14 cellular contexts compared by ENCODE assay signal in the genomic region with DNA sequence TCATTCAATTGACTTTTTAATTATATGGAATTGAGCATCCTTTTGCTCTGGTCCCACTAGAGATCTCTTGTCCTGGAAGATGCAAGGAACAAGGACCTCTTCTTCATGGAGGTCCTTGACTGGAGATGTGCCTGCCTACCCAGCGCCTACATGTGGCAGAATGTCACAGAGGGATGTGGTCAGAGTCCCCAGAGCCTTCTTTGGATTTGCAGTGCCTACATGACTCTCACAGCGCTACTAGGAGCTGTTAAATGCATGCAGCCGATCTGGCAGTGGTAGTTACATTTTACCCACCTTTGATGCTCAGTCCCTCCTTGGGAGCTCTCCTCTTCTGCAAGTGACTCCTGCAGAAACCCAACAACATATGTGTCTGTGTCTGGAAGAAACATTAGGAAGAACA. TPM values are rescaled to one million over a fixed set of nuclear protein-coding genes. Genes with fewer than 3 reads are reported as not detected.
DNase-seq lines count a peak whose midpoint lies in the region; ATAC-seq and TF ChIP-seq lines count a peak whose summit lies in the region.
"Had no signal": no experiment of that assay in that cellular context is flagged by ENCODE, and none has a peak within 500 bp of the region (broad histone marks: within the 10 kb centered on the region; RNA-seq: fewer than 3 reads in every experiment).

No MANE protein-coding gene starts in this region.

- DNase-seq in NAMALWA (ENCODE audit: low spot score): peak; percentile 19
- DNase-seq in activated B cell treated with CpG ODN at 0.5 μM for 24 hours: no peak
- no peak for DNase-seq in stimulated activated naive B cell treated with anti-CD40 and anti-IgM and Interleukin-4, amounts not matched to agents 10 μg/mL and 1 μg/mL and 100 μg/mL, for 72 hours
- DNase-seq in NCI-H187 treated with DMSO at 0.1 percent for 48 hours (lab: John Stamatoyannopoulos, UW): no peak
- DNase-seq: C1 segment of cervical spinal cord; CD4-positive, alpha-beta T cell; DMS79; EL; GM23248 had no signal

- no peaks in the 10 kb centered on the region for H3K9me3 Mint-ChIP-seq in activated B cell treated with CpG ODN at 0.5 μM for 24 hours
- no peaks in the 10 kb centered on the region for H3K9me3 Mint-ChIP-seq in nephron
- peaks cover 0 to 3% of the 10 kb centered on the region in 2 donors for H3K9me3 Mint-ChIP-seq in stimulated activated naive B cell treated with anti-CD40 and anti-IgM and Interleukin-4, amounts not matched to agents 10 μg/mL and 1 μg/mL and 100 μg/mL, for 72 hours
- H3K9me3 Mint-ChIP-seq: CD4-positive, alpha-beta T cell; IgD-negative memory B cell had no signal

- TF ChIP-seq CTCF in activated B cell treated with CpG ODN at 0.5 μM for 24 hours (IDR thresholded peaks at IDR 0.05): no peak
- no peak for TF ChIP-seq CTCF in nephron (IDR thresholded peaks at IDR 0.05; ENCODE audit: unreplicated experiment in 3 of 3)

- CTCF ChIA-PET in activated B cell treated with CpG ODN at 0.5 μM for 24 hours (lab: Charles Lee): no interaction called here

- H3K27ac Mint-ChIP-seq in activated B cell treated with CpG ODN at 0.5 μM for 24 hours (no peak overlapping the region), nephron (peak overlapping the region in 2 of 3 experiments; percentile 23 to 37)
- peak overlapping the region; percentile 76 for H3K27ac Mint-ChIP-seq in stimulated activated naive B cell treated with anti-CD40 and anti-IgM and Interleukin-4, amounts not matched to agents 10 μg/mL and 1 μg/mL and 100 μg/mL, for 72 hours
- H3K27ac Mint-ChIP-seq: B cell; CD4-positive, alpha-beta T cell; IgD-negative memory B cell had no signal

- H3K4me1 Mint-ChIP-seq in activated B cell treated with CpG ODN at 0.5 μM for 24 hours: peaks cover 40% of the 10 kb centered on the region
- H3K4me1 Mint-ChIP-seq in nephron: peaks cover 67% of the 10 kb centered on the region
- peaks cover 52 to 78% of the 10 kb centered on the region in 2 donors for H3K4me1 Mint-ChIP-seq in stimulated activated naive B cell treated with anti-CD40 and anti-IgM and Interleukin-4, amounts not matched to agents 10 μg/mL and 1 μg/mL and 100 μg/mL, for 72 hours

- intact Hi-C loops in activated B cell treated with CpG ODN at 0.5 μM for 24 hours (cut with micrococcal nuclease): no loop called here

- H3K36me3 Mint-ChIP-seq in activated B cell treated with CpG ODN at 0.5 μM for 24 hours (ENCODE audit: low read depth) (no peaks in the 10 kb centered on the region), nephron (ENCODE audit: low read depth) (no peaks in the 10 kb centered on the region)
- H3K36me3 Mint-ChIP-seq in stimulated activated naive B cell treated with anti-CD40 and anti-IgM and Interleukin-4, amounts not matched to agents 10 μg/mL and 1 μg/mL and 100 μg/mL, for 72 hours: peaks cover 0 to 2% of the 10 kb centered on the region in 2 donors
- H3K36me3 Mint-ChIP-seq: IgD-negative memory B cell had no signal

- ATAC-seq in activated B cell treated with CpG ODN at 0.5 μM for 24 hours (ENCODE audit: low read depth) (peak; percentile 41), GM21447 (IDR thresholded peaks at IDR 0.05; ENCODE audit: unreplicated experiment) (no peak), HG03460 (IDR thresholded peaks at IDR 0.05; ENCODE audit: unreplicated experiment) (no peak)
- ATAC-seq in stimulated activated naive B cell treated with anti-CD40 and anti-IgM and Interleukin-4, amounts not matched to agents 10 μg/mL and 1 μg/mL and 100 μg/mL, for 72 hours (replicated peaks): peak; percentile 49 to 53

- H3K27me3 Mint-ChIP-seq in activated B cell treated with CpG ODN at 0.5 μM for 24 hours (no peaks in the 10 kb centered on the region), nephron (ENCODE audit: low read depth) (no peaks in the 10 kb centered on the region)
- H3K27me3 Mint-ChIP-seq in stimulated activated naive B cell treated with anti-CD40 and anti-IgM and Interleukin-4, amounts not matched to agents 10 μg/mL and 1 μg/mL and 100 μg/mL, for 72 hours: peaks cover 0 to 4% of the 10 kb centered on the region in 2 donors
- H3K27me3 Mint-ChIP-seq: B cell; CD4-positive, alpha-beta T cell; IgD-negative memory B cell had no signal

- H3K4me3 Mint-ChIP-seq in activated B cell treated with CpG ODN at 0.5 μM for 24 hours: no peak overlapping the region
- no peak overlapping the region for H3K4me3 Mint-ChIP-seq in nephron
- no peak overlapping the region for H3K4me3 Mint-ChIP-seq in stimulated activated naive B cell treated with anti-CD40 and anti-IgM and Interleukin-4, amounts not matched to agents 10 μg/mL and 1 μg/mL and 100 μg/mL, for 72 hours
- H3K4me3 Mint-ChIP-seq: B cell; CD4-positive, alpha-beta T cell; IgD-negative memory B cell had no signal

- POLR2A ChIA-PET in activated B cell treated with CpG ODN at 0.5 μM for 24 hours (lab: Charles Lee): interaction anchor here (1.0 kb wide), 2 partner anchors 178 to 219 kb away, joined by 3 read pairs; no protein-coding TSS in a partner anchor

RNA-seq across cellular contexts. Expression of a gene that starts 51.9 kb away (rescaled TPM):
- 1.4 and 2.0 TPM in 2 replicates for total RNA-seq in activated B cell treated with CpG ODN at 0.5 μM for 24 hours

Comparison
In these comparisons a context has a peak if more than half of its experiments do, and no peak if none do; other contexts are left out.
1. ATAC-seq: peak in activated B cell treated with CpG ODN at 0.5 μM for 24 hours (single experiment) and stimulated activated naive B cell treated with anti-CD40 and anti-IgM and Interleukin-4, amounts not matched to agents 10 μg/mL and 1 μg/mL and 100 μg/mL, for 72 hours (2 of 2); none in GM21447 (single experiment) and HG03460 (single experiment).